Comparison of ENCODE assay signal across 21 cellular contexts in genomic region chr1:158282421-158282820, GRCh38. TPM values are rescaled to one million over a fixed set of nuclear protein-coding genes. Genes with fewer than 3 reads are reported as not detected.
"Had no signal": no experiment of that assay in that cellular context is flagged by ENCODE, and none has a peak within 500 bp of the region (broad histone marks: within the 10 kb centered on the region; RNA-seq: fewer than 3 reads in every experiment).

No MANE protein-coding gene starts in this region.

RNA-seq across cellular contexts. Expression of gene CD1C, which starts 7.3 kb away (rescaled TPM):
- total RNA-seq: hepatocyte; kidney epithelial cell; mesothelial cell of epicardium; natural killer cell treated with Interleukin-12 subunit alpha and Interleukin-12 subunit beta and Interleukin-15 and Interleukin-18, amount 100 ng/mL, for 72 hours; progenitor cell of endocrine pancreas; pulmonary artery endothelial cell; renal cortical epithelial cell; smooth muscle cell; temporal lobe; ureter had no signal
- polyA plus RNA-seq: hepatocyte, neural cell, smooth muscle cell had no signal

RNA-seq across cellular contexts. Expression of gene CD1A, which starts 28.2 kb away (rescaled TPM):
- total RNA-seq: hepatocyte; kidney epithelial cell; left ventricle myocardium inferior; natural killer cell treated with Interleukin-12 subunit alpha and Interleukin-12 subunit beta and Interleukin-15 and Interleukin-18, amount 100 ng/mL, for 72 hours; omental fat pad; ovary; progenitor cell of endocrine pancreas; pulmonary artery endothelial cell; renal cortical epithelial cell; right atrium auricular region; right lobe of liver; smooth muscle cell; temporal lobe; tibial nerve; ureter; uterus had no signal
- polyA plus RNA-seq: hepatocyte; naive thymus-derived CD4-positive, alpha-beta T cell; neural cell; ovary; smooth muscle cell had no signal

RNA-seq across cellular contexts. Expression of gene CD1B, which starts 48.9 kb away (rescaled TPM):
- total RNA-seq: hepatocyte; kidney epithelial cell; left ventricle myocardium inferior; lung; mesothelial cell of epicardium; natural killer cell treated with Interleukin-12 subunit alpha and Interleukin-12 subunit beta and Interleukin-15 and Interleukin-18, amount 100 ng/mL, for 72 hours; ovary; progenitor cell of endocrine pancreas; pulmonary artery endothelial cell; renal cortical epithelial cell; right atrium auricular region; right lobe of liver; skeletal muscle tissue; smooth muscle cell; temporal lobe; tibial nerve; ureter; uterus had no signal
- polyA plus RNA-seq: hepatocyte; naive thymus-derived CD4-positive, alpha-beta T cell; neural cell; smooth muscle cell had no signal
